18 cellular contexts compared by ENCODE assay signal in genomic region chr2:217215877-217216276, GRCh38.
"Had no signal": no experiment of that assay in that cellular context is flagged by ENCODE, and none has a peak within 500 bp of the region (broad histone marks: within the 10 kb centered on the region; RNA-seq: fewer than 3 reads in every experiment).

No MANE protein-coding gene starts in this region.

- H3K4me1 Mint-ChIP-seq: stimulated activated effector memory CD8-positive, alpha-beta T cell treated with anti-CD3 and anti-CD28 coated beads, Interleukin-12 subunit alpha, Interleukin-12 subunit beta, amount 100 ng/mL, for 72 hours had no signal

- H3K27ac Mint-ChIP-seq: activated naive CD4-positive, alpha-beta T cell treated with anti-CD3 and anti-CD28 coated beads for 36 hours; activated T-helper 2 cell treated with anti-CD3 and anti-CD28 coated beads, Interferon-gamma antibody, Interleukin-2, Interleukin-4, amounts not matched to agents 10 μg/mL and 5 μg/mL and 100 μg/mL, durations not matched to agents 14 hours and 24 hours and 36 hours; mesothelial cell of epicardium; neural progenitor cell; stimulated activated effector memory CD8-positive, alpha-beta T cell treated with anti-CD3 and anti-CD28 coated beads, Interleukin-12 subunit alpha, Interleukin-12 subunit beta, amount 100 ng/mL, for 72 hours had no signal

- H3K27me3 ChIP-seq: colonic mucosa, esophagus muscularis mucosa, neural progenitor cell, pancreas, thyroid gland had no signal

- H3K4me3 Mint-ChIP-seq: activated naive CD4-positive, alpha-beta T cell treated with anti-CD3 and anti-CD28 coated beads for 36 hours; mesothelial cell of epicardium; neural progenitor cell; stimulated activated effector memory CD8-positive, alpha-beta T cell treated with anti-CD3 and anti-CD28 coated beads, Interleukin-12 subunit alpha, Interleukin-12 subunit beta, amount 100 ng/mL, for 72 hours had no signal

- H3K9me3 ChIP-seq: colonic mucosa, esophagus muscularis mucosa, heart right ventricle, lower lobe of right lung, pancreas, thyroid gland had no signal

- H3K9me3 Mint-ChIP-seq: activated naive CD4-positive, alpha-beta T cell treated with anti-CD3 and anti-CD28 coated beads for 36 hours; activated T-helper 2 cell treated with anti-CD3 and anti-CD28 coated beads, Interferon-gamma antibody, Interleukin-2, Interleukin-4, amounts not matched to agents 10 μg/mL and 5 μg/mL and 100 μg/mL, durations not matched to agents 14 hours and 24 hours and 36 hours; neural progenitor cell; stimulated activated effector memory CD8-positive, alpha-beta T cell treated with anti-CD3 and anti-CD28 coated beads, Interleukin-12 subunit alpha, Interleukin-12 subunit beta, amount 100 ng/mL, for 72 hours had no signal

- H3K4me3 ChIP-seq: colonic mucosa, esophagus muscularis mucosa, heart right ventricle, lower lobe of right lung, neural progenitor cell, pancreas, thyroid gland had no signal

- H3K36me3 ChIP-seq: colonic mucosa, esophagus muscularis mucosa, heart right ventricle, lower lobe of right lung, neural progenitor cell, pancreas, thyroid gland had no signal

- ATAC-seq: activated CD4-positive, CD25-positive, alpha-beta regulatory T cell treated with anti-CD3 and anti-CD28 coated beads, Interleukin-2, amount 50 U/mL, for 24 hours; heart right ventricle; left cardiac atrium; lower lobe of right lung; pancreas; stimulated activated effector memory CD8-positive, alpha-beta T cell treated with anti-CD3 and anti-CD28 coated beads, Interleukin-12 subunit alpha, Interleukin-12 subunit beta, amount 100 ng/mL, for 72 hours had no signal

- H3K36me3 Mint-ChIP-seq: mesothelial cell of epicardium; neural progenitor cell; stimulated activated effector memory CD8-positive, alpha-beta T cell treated with anti-CD3 and anti-CD28 coated beads, Interleukin-12 subunit alpha, Interleukin-12 subunit beta, amount 100 ng/mL, for 72 hours had no signal

- DNase-seq: activated CD4-positive, alpha-beta T cell treated with anti-CD3 and anti-CD28 coated beads, Interleukin-2, amount 50 U/mL, for 4 hours; activated naive CD4-positive, alpha-beta T cell treated with anti-CD3 and anti-CD28 coated beads for 36 hours; activated T-cell treated with anti-CD3 and anti-CD28 coated beads, Interleukin-2, amount 50 U/mL, for 1 hour; colonic mucosa; foreskin melanocyte; heart right ventricle; left cardiac atrium; lower lobe of right lung; pancreas; retina; stimulated activated CD4-positive, alpha-beta T cell treated with anti-CD3 and anti-CD28 coated beads, Interleukin-12 subunit alpha, Interleukin-12 subunit beta, amount 100 ng/mL, for 4 hours; thyroid gland had no signal

- H3K4me1 ChIP-seq: colonic mucosa, neural progenitor cell, pancreas had no signal

- H3K27ac ChIP-seq: colonic mucosa, esophagus muscularis mucosa, heart right ventricle, lower lobe of right lung, neural progenitor cell, pancreas, thyroid gland had no signal

- H3K9ac ChIP-seq: neural progenitor cell had no signal
